In the genomic region with DNA sequence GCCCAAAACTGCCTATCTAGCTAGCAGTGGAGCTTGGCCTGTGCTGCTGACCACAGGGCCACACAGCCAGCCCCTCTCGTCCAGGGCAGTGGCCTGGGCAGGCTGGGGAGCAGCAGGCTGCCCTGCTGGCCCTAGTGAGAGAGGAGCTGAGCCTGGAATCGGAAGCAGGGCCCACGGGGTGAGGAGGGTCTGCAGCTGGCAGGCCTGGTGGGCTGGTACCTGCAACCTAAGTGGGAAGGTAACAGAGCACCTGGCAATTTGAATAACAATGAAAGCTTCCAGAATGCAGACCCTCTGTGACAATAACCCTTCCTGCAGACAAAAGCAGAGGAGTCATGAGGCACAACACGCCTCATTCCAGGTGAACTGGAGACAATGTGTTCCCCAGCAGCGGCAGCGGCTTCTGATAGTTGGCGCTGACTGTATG, we compare ENCODE assay signal across 20 cellular contexts. TPM values are rescaled to one million over a fixed set of nuclear protein-coding genes. Genes with fewer than 3 reads are reported as not detected.
A peak's percentile ranks its signal among the peaks of the same experiment; 100 is the strongest.
DNase-seq lines count a peak whose midpoint lies in the region; ATAC-seq, FAIRE-seq and TF ChIP-seq lines count a peak whose summit lies in the region.
"Had no signal": no experiment of that assay in that cellular context is flagged by ENCODE, and none has a peak within 500 bp of the region (broad histone marks: within the 10 kb centered on the region; RNA-seq: fewer than 3 reads in every experiment).

No MANE protein-coding gene starts in this region.

- H4K20me1 ChIP-seq in H1 (replicated peaks in 1 of 2; ENCODE audit: control insufficient read depth in 1 of 2, insufficient read depth in 2 of 2, low read length in 2 of 2) = no peaks in the 10 kb centered on the region

- no peak for TF ChIP-seq RAD21 in H1 (IDR thresholded peaks at IDR 0.05 in 1 of 2, conservative IDR thresholded peaks at IDR 0.05 in 1 of 2; ENCODE audit: low read depth in 2 of 2, low read length in 2 of 2)

- H3K4me1 ChIP-seq in H1 (replicated peaks in 1 of 4; ENCODE audit: control insufficient read depth in 3 of 4, insufficient read depth in 4 of 4, low read length in 3 of 4) = peaks cover 0 to 11% (median 9%) of the 10 kb centered on the region in 4 experiments; a peak in 6 of 7 replicates
- H3K4me1 ChIP-seq in trophoblast cell (ENCODE audit: control insufficient read depth in 1 of 2, insufficient read depth in 2 of 2, low read length in 2 of 2) = no peaks in the 10 kb centered on the region

- H3K4me2 ChIP-seq in H1 (ENCODE audit: insufficient read depth in 1 of 2, low read depth in 2 of 2, low read length in 2 of 2) (peak overlapping the region in 1 of 2 experiments; percentile 1; a peak in 1 of 4 replicates), trophoblast cell (ENCODE audit: low read length) (no peak overlapping the region)

- H3K27ac ChIP-seq in H1 (ENCODE audit: low read depth, low read length) (peak overlapping the region; percentile 65; the same call in 1 of the 2 replicates), trophoblast cell (ENCODE audit: low read depth, low read length) (no peak overlapping the region)
- H3K27ac ChIP-seq: C4-2B had no signal

- peak overlapping the region; percentile 97 for H2BK12ac ChIP-seq in H1 (ENCODE audit: low read depth, low read length)
- no peak overlapping the region for H2BK12ac ChIP-seq in trophoblast cell (ENCODE audit: low read length)

- no peaks in the 10 kb centered on the region; a peak in 2 of 7 replicates for H3K27me3 ChIP-seq in H1 (replicated peaks in 1 of 4; ENCODE audit: control insufficient read depth in 3 of 4, extremely low read depth in 1 of 4, insufficient read depth in 3 of 4, low read length in 3 of 4)
- H3K27me3 ChIP-seq in trophoblast cell (ENCODE audit: insufficient read depth, low read length) = no peaks in the 10 kb centered on the region
- H3K27me3 ChIP-seq: MG63 had no signal

- 0 out of 2 replicates have a peak overlapping the region, but pooled peaks have one; percentile 19 for H2BK15ac ChIP-seq in H1 (ENCODE audit: low read length)

- no peaks in the 10 kb centered on the region for H3K4me1 Mint-ChIP-seq in activated CD8-positive, alpha-beta memory T cell treated with anti-CD3 and anti-CD28 coated beads, Interleukin-2, amount 10 ng/mL, durations not matched to agents 7 days and 5 days

- H3K23me2 ChIP-seq in H1 (ENCODE audit: low read depth, low read length) = peaks cover 10% of the 10 kb centered on the region; the same call in 1 of the 2 replicates

- H4K91ac ChIP-seq in H1 (replicated peaks; ENCODE audit: insufficient read length, low read length) = peak overlapping the region; percentile 96
- no peak overlapping the region for H4K91ac ChIP-seq in trophoblast cell (ENCODE audit: low read depth, low read length)

- peak overlapping the region; percentile 10 for H3K56ac ChIP-seq in H1 (replicated peaks; ENCODE audit: insufficient read length, low read depth, low read length)

- no peak overlapping the region for H3K23ac ChIP-seq in H1 (ENCODE audit: insufficient read length)
- no peak overlapping the region for H3K23ac ChIP-seq in trophoblast cell (ENCODE audit: low read length)

- H2BK20ac ChIP-seq in H1 (ENCODE audit: low read length) = peak overlapping the region; percentile 88

- no peak overlapping the region for H3K4me3 Mint-ChIP-seq in activated CD8-positive, alpha-beta memory T cell treated with anti-CD3 and anti-CD28 coated beads, Interleukin-2, amount 10 ng/mL, durations not matched to agents 7 days and 5 days

- H3K79me1 ChIP-seq in H1 (ENCODE audit: low read depth, low read length) = no peaks in the 10 kb centered on the region
- H3K79me1 ChIP-seq in trophoblast cell (ENCODE audit: low read length) = no peaks in the 10 kb centered on the region

- peak overlapping the region; percentile 87 for H3K4ac ChIP-seq in H1 (replicated peaks; ENCODE audit: insufficient read length, low read depth, low read length)
- H3K4ac ChIP-seq in trophoblast cell (ENCODE audit: low read depth, low read length) = no peak overlapping the region

- peak overlapping the region; percentile 95 for H3K18ac ChIP-seq in H1 (ENCODE audit: extremely low read depth, low read length)
- H3K18ac ChIP-seq in trophoblast cell (ENCODE audit: low read length) = no peak overlapping the region

- 52% methylated on average over 7 of the region's 7 CpGs; no CpG with 5 or more reads in 1 of the 2 experiments for WGBS in H1 (ENCODE audit: extremely low coverage in 1 of 2, insufficient coverage in 1 of 2, insufficient read length in 1 of 2, insufficient replicate concordance in 2 of 2, low coverage in 1 of 2, low lambda C conversion rate in 2 of 2, missing lambda C conversion rate in 1 of 2), 2 experiments
- no CpG with 5 or more reads among the region's 7 CpGs for WGBS in trophoblast cell (ENCODE audit: extremely low coverage, insufficient coverage, insufficient read length)

- TF ChIP-seq EP300 in H1 (IDR thresholded peaks at IDR 0.05; ENCODE audit: borderline replicate concordance in 1 of 2, low read depth in 2 of 2, low read length in 2 of 2) = peak in 1 of 2 experiments; percentile 73; a peak in 1 of 3 replicates

- no peak for TF ChIP-seq CTCF in H1 (IDR thresholded peaks at IDR 0.05; ENCODE audit: control extremely low read depth in 1 of 3, insufficient read depth in 1 of 3, low read depth in 1 of 3, low read length in 3 of 3)

- FAIRE-seq in H1 (lab: Jason Lieb, UNC) = peak; percentile 93
- no peak for FAIRE-seq in GM19239 (lab: Jason Lieb, UNC)
- FAIRE-seq: A204.1, GM12878, RCC 7860 had no signal

- CTCF ChIA-PET in activated CD8-positive, alpha-beta memory T cell treated with anti-CD3 and anti-CD28 coated beads, Interleukin-2, amount 10 ng/mL, durations not matched to agents 7 days and 5 days (lab: Charles Lee) = no interaction called here
- CTCF ChIA-PET in H1 (lab: Charles Lee; ENCODE audit: partially characterized antibody) = interaction anchor here (0.7 to 1.9 kb wide), 6 partner anchors 10 to 124 kb away, joined by 3 to 9 read pairs (median 3); no protein-coding TSS in a partner anchor

- H4K8ac ChIP-seq in H1 (ENCODE audit: extremely low read depth, insufficient read depth, low read length) (peak overlapping the region; percentile 73; the same call in 1 of the 2 replicates), trophoblast cell (ENCODE audit: low read depth, low read length) (no peak overlapping the region)

- H3K36me3 ChIP-seq in H1 (ENCODE audit: control insufficient read depth in 2 of 4, insufficient read depth in 4 of 4, low read length in 3 of 4) (no peaks in the 10 kb centered on the region), trophoblast cell (ENCODE audit: control insufficient read depth in 1 of 2, insufficient read depth in 2 of 2, low read length in 2 of 2) (no peaks in the 10 kb centered on the region)
- H3K36me3 ChIP-seq: MG63 had no signal

- no peak overlapping the region for H3K27ac Mint-ChIP-seq in activated CD8-positive, alpha-beta memory T cell treated with anti-CD3 and anti-CD28 coated beads, Interleukin-2, amount 10 ng/mL, durations not matched to agents 7 days and 5 days

- H2AFZ ChIP-seq in H1 (ENCODE audit: low read length) (no peak overlapping the region), trophoblast cell (ENCODE audit: insufficient read depth, low read length, poor library complexity) (no peak overlapping the region)

- no peak overlapping the region for H3K14ac ChIP-seq in H1 (ENCODE audit: insufficient read length)
- H3K14ac ChIP-seq in trophoblast cell (ENCODE audit: low read length) = no peak overlapping the region

- POLR2A ChIA-PET in H1 (lab: Charles Lee; ENCODE audit: partially characterized antibody) = interaction anchor here (0.7 to 1.3 kb wide), 4 partner anchors 11 to 255 kb away, joined by 3 to 7 read pairs (median 4); no protein-coding TSS in a partner anchor

- peaks cover 4% of the 10 kb centered on the region for H3K27me3 Mint-ChIP-seq in activated CD8-positive, alpha-beta memory T cell treated with anti-CD3 and anti-CD28 coated beads, Interleukin-2, amount 10 ng/mL, durations not matched to agents 7 days and 5 days

- H2BK5ac ChIP-seq in H1 (ENCODE audit: low read depth, low read length) (peak overlapping the region; percentile 94; the same call in 1 of the 2 replicates), trophoblast cell (ENCODE audit: low read depth, low read length, poor library complexity) (no peak overlapping the region)

- ATAC-seq in activated CD8-positive, alpha-beta memory T cell treated with anti-CD3 and anti-CD28 coated beads, Interleukin-2, amount 10 ng/mL, durations not matched to agents 7 days and 5 days = no peak
- ATAC-seq in GM19455 (IDR thresholded peaks at IDR 0.05; ENCODE audit: unreplicated experiment) = no peak
- no peak for ATAC-seq in HG02763 (IDR thresholded peaks at IDR 0.05; ENCODE audit: unreplicated experiment)
- ATAC-seq: GM12878 had no signal

- H4K12ac ChIP-seq in trophoblast cell (ENCODE audit: low read depth, low read length) = no peak overlapping the region

- H3K36me3 Mint-ChIP-seq in activated CD8-positive, alpha-beta memory T cell treated with anti-CD3 and anti-CD28 coated beads, Interleukin-2, amount 10 ng/mL, durations not matched to agents 7 days and 5 days = no peaks in the 10 kb centered on the region

- H2AK5ac ChIP-seq in H1 (ENCODE audit: low read depth, low read length) = peak overlapping the region; percentile 61; the same call in 1 of the 2 replicates
- H2AK5ac ChIP-seq in trophoblast cell (ENCODE audit: low read length) = no peak overlapping the region

- H4K5ac ChIP-seq in H1 (ENCODE audit: insufficient read length, low read depth, low read length) = no peak overlapping the region

- H3K9ac ChIP-seq in H1 (replicated peaks in 1 of 4; ENCODE audit: extremely low read depth in 1 of 4, low read depth in 3 of 4, low read length in 3 of 4) (no peak overlapping the region), trophoblast cell (ENCODE audit: low read length) (no peak overlapping the region)

- peak; percentile 13 for DNase-seq in activated CD8-positive, alpha-beta memory T cell treated with anti-CD3 and anti-CD28 coated beads, Interleukin-2, amount 50 U/mL, for 48 hours
- DNase-seq in activated CD8-positive, alpha-beta memory T cell treated with anti-CD3 and anti-CD28 coated beads, Interleukin-2, amount 10 ng/mL, durations not matched to agents 7 days and 5 days = no peak
- DNase-seq in H1 (ENCODE audit: low read depth in 1 of 2, low spot score in 2 of 2) = peak in 1 of 2 experiments; percentile 61
- peak; percentile 60 for DNase-seq in mesenteric fat pad (ENCODE audit: low spot score)
- DNase-seq in trophoblast cell = no peak
- DNase-seq in GM19239 (ENCODE audit: insufficient read length, low spot score) = no peak
- DNase-seq: DMS53, GOT3, MG63, NCI-H2029 treated with DMSO at 0.1 percent for 48 hours, NCI-H226, NCI-H774, SHP77 treated with DMSO at 0.1 percent for 48 hours had no signal

- H3K4me3 ChIP-seq in H1 (ENCODE audit: extremely low read depth in 1 of 4, insufficient read depth in 2 of 4, low read depth in 3 of 4, low read length in 4 of 4) = no peak overlapping the region
- H3K4me3 ChIP-seq in trophoblast cell (ENCODE audit: low read depth, low read length) = no peak overlapping the region
- H3K4me3 ChIP-seq: GM12878, MG63 had no signal

- TF ChIP-seq POLR2A in H1 (IDR thresholded peaks at IDR 0.05; ENCODE audit: control extremely low read depth in 1 of 2, low read depth in 2 of 2, low read length in 2 of 2) = no peak

- no peaks in the 10 kb centered on the region for H3K9me3 Mint-ChIP-seq in activated CD8-positive, alpha-beta memory T cell treated with anti-CD3 and anti-CD28 coated beads, Interleukin-2, amount 10 ng/mL, durations not matched to agents 7 days and 5 days (ENCODE audit: low read depth)

- H2BK120ac ChIP-seq in H1 (replicated peaks; ENCODE audit: low read depth, low read length) = no peak overlapping the region
- H2BK120ac ChIP-seq in trophoblast cell (ENCODE audit: insufficient read depth, low read length, poor library complexity) = no peak overlapping the region

- H3K9me3 ChIP-seq in H1 (ENCODE audit: insufficient read depth in 2 of 2, low read depth in 1 of 2, low read length in 1 of 2) (peaks cover 5% of the 10 kb centered on the region in 2 experiments; a peak in 3 of 4 replicates), trophoblast cell (ENCODE audit: insufficient read depth, low read depth, low read length) (peaks cover 2% of the 10 kb centered on the region)
- H3K9me3 ChIP-seq: MG63 had no signal

- H3K79me2 ChIP-seq in H1 (ENCODE audit: control insufficient read depth in 1 of 2, insufficient read depth in 2 of 2, low read length in 2 of 2) = no peaks in the 10 kb centered on the region
- H3K79me2 ChIP-seq in trophoblast cell (ENCODE audit: control insufficient read depth, insufficient read depth, low read length, poor library complexity) = no peaks in the 10 kb centered on the region

RNA-seq across cellular contexts. Expression of a gene that starts 31.8 kb away (rescaled TPM):
- total RNA-seq in activated CD8-positive, alpha-beta memory T cell treated with anti-CD3 and anti-CD28 coated beads, Interleukin-2, amount 10 ng/mL, durations not matched to agents 7 days and 5 days = not detected
- 0.24 TPM in 1 of 2 replicates, not detected in the other for total RNA-seq in H1 (2021; fragmentation: NEBNext Ultra II Directional; extraction: Animal tissue kit (Norgen Biotek cat#: 25700))
- polyA plus RNA-seq in H1 (2011; rRNA removed) = 0.08 TPM in 2 replicates
- polyA plus RNA-seq in H1 (2011; cell fraction: cytosol; rRNA removed) = 0.14 TPM
- polyA plus RNA-seq in H1 (2011; cell fraction: nucleus; rRNA removed) = not detected
- 0.17 to 0.18 TPM in 2 of 4 replicates, not detected in the others for polyA plus RNA-seq in H1 (2012, experiment 1 of 2)
- polyA plus RNA-seq in H1 (2012, experiment 2 of 2) = not detected
- 0.12 TPM for polyA plus RNA-seq in H1 (2013, experiment 1 of 2)
- 0.24 TPM for polyA plus RNA-seq in H1 (2013, experiment 2 of 2)
- not detected in 2 replicates for polyA minus RNA-seq in H1 (2011; rRNA and poly(A)+ RNA removed)
- not detected for polyA minus RNA-seq in H1 (2011; cell fraction: cytosol; rRNA and poly(A)+ RNA removed)
- not detected for polyA minus RNA-seq in H1 (2011; cell fraction: nucleus; rRNA and poly(A)+ RNA removed)
- total RNA-seq in mesenteric fat pad = not detected
- not detected in 2 replicates for polyA plus RNA-seq in trophoblast cell (2013)
- total RNA-seq: G401, GM12878 had no signal
- polyA plus RNA-seq: GM12878 had no signal

Comparison
In these comparisons a context has a peak if more than half of its experiments do, and no peak if none do; other contexts are left out.
1. DNase-seq: peak in activated CD8-positive, alpha-beta memory T cell treated with anti-CD3 and anti-CD28 coated beads, Interleukin-2, amount 50 U/mL, for 48 hours (single experiment) and mesenteric fat pad (single experiment); none in activated CD8-positive, alpha-beta memory T cell treated with anti-CD3 and anti-CD28 coated beads, Interleukin-2, amount 10 ng/mL, durations not matched to agents 7 days and 5 days (single experiment), trophoblast cell (0 of 2) and GM19239 (single experiment).